Comparison of ENCODE assay signal across 17 cellular contexts in the genomic region with DNA sequence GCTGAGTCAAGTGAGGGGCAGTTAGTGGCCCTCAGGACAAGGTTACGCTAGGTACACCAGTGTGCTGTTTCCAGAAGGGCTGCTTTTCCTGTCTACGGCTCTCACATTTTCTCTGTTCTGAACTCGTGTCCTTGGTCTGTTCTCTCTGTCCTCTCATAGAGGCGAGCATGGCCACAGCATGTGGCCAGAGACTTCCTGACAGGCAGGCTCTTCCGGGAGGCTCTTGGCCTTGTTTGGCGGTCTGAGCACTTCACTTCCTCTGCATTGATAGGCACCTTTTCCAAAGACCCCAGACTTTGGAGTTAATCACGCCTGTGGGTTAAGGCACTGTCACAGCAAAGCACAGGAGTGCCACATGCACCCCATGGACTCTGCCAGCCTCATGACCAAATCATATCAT. TPM values are rescaled to one million over a fixed set of nuclear protein-coding genes. Genes with fewer than 3 reads are reported as not detected.
DNase-seq lines count a peak whose midpoint lies in the region; ATAC-seq and TF ChIP-seq lines count a peak whose summit lies in the region.
"Had no signal": no experiment of that assay in that cellular context is flagged by ENCODE, and none has a peak within 500 bp of the region (broad histone marks: within the 10 kb centered on the region; RNA-seq: fewer than 3 reads in every experiment).

No MANE protein-coding gene starts in this region.

- TF ChIP-seq CTCF in breast epithelium (IDR thresholded peaks at IDR 0.05) = no peak
- TF ChIP-seq CTCF in MCF 10A (IDR thresholded peaks at IDR 0.05; ENCODE audit: unreplicated experiment) = no peak
- TF ChIP-seq CTCF in endothelial cell (IDR thresholded peaks at IDR 0.05; ENCODE audit: unreplicated experiment) = no peak
- no peak for TF ChIP-seq CTCF in neural crest cell (conservative IDR thresholded peaks at IDR 0.05)
- TF ChIP-seq CTCF in tibial artery (IDR thresholded peaks at IDR 0.05) = no peak

- TF ChIP-seq POLR2A in breast epithelium (IDR thresholded peaks at IDR 0.05) = no peak

- H3K27me3 ChIP-seq in breast epithelium (no peaks in the 10 kb centered on the region), tibial artery (no peaks in the 10 kb centered on the region)

- H3K27ac Mint-ChIP-seq in MCF 10A (ENCODE audit: low read depth, unreplicated experiment) (no peak overlapping the region), endothelial cell (ENCODE audit: unreplicated experiment) (peak overlapping the region; percentile 18), neural crest cell (ENCODE audit: unreplicated experiment) (peak overlapping the region; percentile 94)
- H3K27ac Mint-ChIP-seq: activated CD4-positive, alpha-beta memory T cell treated with anti-CD3 and anti-CD28 coated beads, Interleukin-2, amount 10 ng/mL, durations not matched to agents 7 days and 5 days had no signal

- intact Hi-C loops in breast epithelium (cut with DNase I; ENCODE audit: low total_unique reads) (no loop called here), MCF 10A (cut with micrococcal nuclease) (no loop called here), tibial artery (cut with DNase I; ENCODE audit: low total_unique reads) (no loop called here), posterior cingulate gyrus (cut with DNase I) (no loop called here)

- H3K36me3 ChIP-seq in breast epithelium (no peaks in the 10 kb centered on the region), tibial artery (no peaks in the 10 kb centered on the region)

- no TSS peak for BruUV-seq in MCF 10A (replicated peaks; lab: Mats Ljungman, UMichigan)

- H3K4me3 Mint-ChIP-seq in MCF 10A (ENCODE audit: unreplicated experiment) (no peak overlapping the region), endothelial cell (ENCODE audit: unreplicated experiment) (no peak overlapping the region), neural crest cell (peak overlapping the region; percentile 39)
- H3K4me3 Mint-ChIP-seq: activated CD4-positive, alpha-beta memory T cell treated with anti-CD3 and anti-CD28 coated beads, Interleukin-2, amount 10 ng/mL, durations not matched to agents 7 days and 5 days had no signal

- POLR2A ChIA-PET in MCF 10A (lab: Yijun Ruan, JAX) = interaction anchor here (0.6 kb wide), 1 partner anchor 538 kb away, joined by 5 read pairs; no protein-coding TSS in a partner anchor

- H3K27me3 Mint-ChIP-seq in MCF 10A (ENCODE audit: insufficient read depth, unreplicated experiment) (no peaks in the 10 kb centered on the region), endothelial cell (ENCODE audit: unreplicated experiment) (peaks cover 3% of the 10 kb centered on the region), neural crest cell (ENCODE audit: low read depth) (no peaks in the 10 kb centered on the region)
- H3K27me3 Mint-ChIP-seq: activated CD4-positive, alpha-beta memory T cell treated with anti-CD3 and anti-CD28 coated beads, Interleukin-2, amount 10 ng/mL, durations not matched to agents 7 days and 5 days had no signal

- peak overlapping the region; percentile 8 to 30 for H3K27ac ChIP-seq in breast epithelium
- peak overlapping the region; percentile 93 to 94 for H3K27ac ChIP-seq in tibial artery

- H3K36me3 Mint-ChIP-seq in MCF 10A (ENCODE audit: insufficient read depth, unreplicated experiment) (no peaks in the 10 kb centered on the region), endothelial cell (ENCODE audit: low read depth, unreplicated experiment) (no peaks in the 10 kb centered on the region), neural crest cell (ENCODE audit: low read depth) (peaks cover 4% of the 10 kb centered on the region)

- DNase-seq in breast epithelium (ENCODE audit: low spot score in 2 of 2) = no peak
- DNase-seq in MCF 10A (ENCODE audit: unreplicated experiment) = no peak
- no peak for DNase-seq in endothelial cell (ENCODE audit: low spot score)
- DNase-seq in neural crest cell (ENCODE audit: low read depth, low spot score) = no peak
- DNase-seq in tibial artery = no peak
- DNase-seq in posterior cingulate gyrus = no peak
- no peak for DNase-seq in activated CD4-positive, alpha-beta T cell treated with anti-CD3 and anti-CD28 coated beads for 48 hours
- DNase-seq: activated CD4-positive, alpha-beta memory T cell treated with anti-CD3 and anti-CD28 coated beads, Interleukin-2, amount 10 ng/mL, durations not matched to agents 7 days and 5 days; effector CD8-positive, alpha-beta T cell; mammary epithelial cell; NCI-H2081 treated with DMSO at 0.1 percent for 48 hours; NCI-H526 treated with DMSO at 0.1 percent for 48 hours; PC-3; stimulated activated CD4-positive, alpha-beta T cell treated with anti-CD3 and anti-CD28 coated beads, Interleukin-4, amount 100 ng/mL, for 4 hours had no signal

- no peak for ATAC-seq in GM18519 (IDR thresholded peaks at IDR 0.05; ENCODE audit: low FRiP score, unreplicated experiment)
- ATAC-seq: PC-3, sciatic nerve had no signal

- H3K9me3 ChIP-seq in breast epithelium (no peaks in the 10 kb centered on the region), tibial artery (no peaks in the 10 kb centered on the region)

- H3K4me1 Mint-ChIP-seq in MCF 10A (ENCODE audit: insufficient read depth, unreplicated experiment) (peaks cover 6% of the 10 kb centered on the region), endothelial cell (ENCODE audit: unreplicated experiment) (peaks cover 13% of the 10 kb centered on the region), neural crest cell (peaks cover 17% of the 10 kb centered on the region)

- CTCF ChIA-PET in MCF 10A (lab: Yijun Ruan, JAX) = interaction anchor here (0.6 to 0.9 kb wide), 2 partner anchors 19 to 50 kb away, joined by 3 to 5 read pairs; no protein-coding TSS in a partner anchor

- H3K4me1 ChIP-seq in breast epithelium = no peaks in the 10 kb centered on the region
- H3K4me1 ChIP-seq in tibial artery = peaks cover 0 to 56% (median 30%) of the 10 kb centered on the region in 4 donors

- H3K9me3 Mint-ChIP-seq in MCF 10A (ENCODE audit: unreplicated experiment) (no peaks in the 10 kb centered on the region), endothelial cell (ENCODE audit: unreplicated experiment) (no peaks in the 10 kb centered on the region), neural crest cell (no peaks in the 10 kb centered on the region)
- H3K9me3 Mint-ChIP-seq: activated CD4-positive, alpha-beta memory T cell treated with anti-CD3 and anti-CD28 coated beads, Interleukin-2, amount 10 ng/mL, durations not matched to agents 7 days and 5 days had no signal

- no peak overlapping the region for H3K4me3 ChIP-seq in breast epithelium
- H3K4me3 ChIP-seq in tibial artery = no peak overlapping the region
- H3K4me3 ChIP-seq: SK-N-MC had no signal

RNA-seq across cellular contexts. Expression of a gene that starts 1.2 kb away (rescaled TPM):
- total RNA-seq in breast epithelium = 1 to 10 TPM; 3.6 to 5.3 (median 3.7) TPM
- total RNA-seq in MCF 10A (2022) = not detected in 2 replicates
- total RNA-seq in endothelial cell (ENCODE audit: unreplicated experiment) = 0.18 TPM
- 0.86 TPM in 1 of 2 replicates, not detected in the other for total RNA-seq in neural crest cell
- total RNA-seq: activated CD4-positive, alpha-beta memory T cell treated with anti-CD3 and anti-CD28 coated beads, Interleukin-2, amount 10 ng/mL, durations not matched to agents 7 days and 5 days; PC-3 had no signal
